Comparison of ENCODE assay signal across 1 cellular context in the genomic region with DNA sequence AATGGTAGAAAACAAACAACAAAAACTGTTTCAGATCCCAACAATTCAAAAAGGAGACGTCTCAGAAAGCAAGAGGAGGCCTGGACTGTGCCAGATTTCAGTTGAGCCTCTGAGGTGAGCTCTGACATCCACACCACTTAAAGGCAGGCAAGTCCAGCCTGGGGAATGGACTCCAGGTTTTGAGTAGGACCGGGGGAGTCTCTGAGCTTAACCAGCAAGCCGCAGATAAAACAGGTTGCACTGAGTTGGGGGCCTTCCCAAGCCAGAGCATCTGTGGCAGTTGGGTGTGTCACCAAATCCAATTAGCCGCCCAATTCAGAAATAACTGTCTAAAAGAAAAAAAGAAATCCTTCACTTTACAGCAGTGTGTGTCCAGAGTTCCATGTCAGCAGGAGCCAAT.
TF ChIP-seq lines count a peak whose summit lies in the region.

No MANE protein-coding gene starts in this region.

TF ChIP-seq in IMR-90, 13 proteins besides CTCF, POLR2A, EP300 and RAD21:
- TF ChIP-seq USF2 (IDR thresholded peaks at IDR 0.05; ENCODE audit: low read depth, low read length) (no peak), MXI1 (IDR thresholded peaks at IDR 0.05; ENCODE audit: borderline replicate concordance, low read depth, low read length) (no peak), RCOR1 (IDR thresholded peaks at IDR 0.05; ENCODE audit: insufficient replicate concordance, low read length) (no peak), BHLHE40 (IDR thresholded peaks at IDR 0.05; ENCODE audit: low read depth, low read length) (no peak)
TF ChIP-seq in IMR-90: peak in this region for 0.
